Comparison of ENCODE assay signal across 11 cellular contexts in genomic region chr11:64121637-64122410, GRCh38. TPM values are rescaled to one million over a fixed set of nuclear protein-coding genes. Genes with fewer than 3 reads are reported as not detected.
DNase-seq lines count a peak whose midpoint lies in the region; ATAC-seq and TF ChIP-seq lines count a peak whose summit lies in the region.
"Had no signal": no experiment of that assay in that cellular context is flagged by ENCODE, and none has a peak within 500 bp of the region (broad histone marks: within the 10 kb centered on the region; RNA-seq: fewer than 3 reads in every experiment).

No MANE protein-coding gene starts in this region.

- no peaks in the 10 kb centered on the region for H3K27me3 ChIP-seq in SK-N-SH (ENCODE audit: insufficient read depth)
- H3K27me3 ChIP-seq: right atrium auricular region had no signal

- TF ChIP-seq EP300 in SK-N-SH (IDR thresholded peaks at IDR 0.05; ENCODE audit: borderline replicate concordance in 1 of 2, low read depth in 1 of 2, low read length in 1 of 2) = no peak; a peak in 1 of 4 replicates

- H3K79me2 ChIP-seq in SK-N-SH (ENCODE audit: insufficient read depth) = no peaks in the 10 kb centered on the region

- H3K9me2 ChIP-seq in SK-N-SH = no peaks in the 10 kb centered on the region

- H3F3A ChIP-seq in SK-N-SH (replicated peaks; ENCODE audit: insufficient read depth) = peaks cover 17% of the 10 kb centered on the region

- H3K27ac ChIP-seq in SK-N-SH (ENCODE audit: low read depth in 2 of 2, low read length in 1 of 2) = peak overlapping the region; percentile 81 to 85

- H3K9ac ChIP-seq in SK-N-SH = peak overlapping the region; percentile 56

- ATAC-seq in HG03196 (IDR thresholded peaks at IDR 0.05; ENCODE audit: unreplicated experiment) = no peak

- peak overlapping the region; percentile 43 for H3K4me2 ChIP-seq in SK-N-SH

- TF ChIP-seq CTCF in SK-N-SH (IDR thresholded peaks at IDR 0.05) = no peak

- no peak for TF ChIP-seq RAD21 in SK-N-SH (IDR thresholded peaks at IDR 0.05; ENCODE audit: low read length)

- DNase-seq in HCEC 1CT (peak; percentile 88), SK-N-SH (no peak), glomerular visceral epithelial cell (ENCODE audit: extremely low spot score) (peak; percentile 91), smooth muscle cell of the brain vasculature (ENCODE audit: low read depth, low spot score) (peak; percentile 7), dedifferentiated amniotic fluid mesenchymal stem cell (ENCODE audit: extremely low spot score) (no peak)
- DNase-seq in activated effector memory CD4-positive, alpha-beta T cell treated with anti-CD3 and anti-CD28 coated beads, Interleukin-2, amount 50 U/mL, for 16 hours = no peak
- DNase-seq in activated CD4-positive, alpha-beta T cell treated with anti-CD3 and anti-CD28 coated beads for 1 hour = no peak
- DNase-seq: activated T-cell treated with anti-CD3 and anti-CD28 coated beads, Interleukin-2, amount 50 U/mL, for 48 hours; effector CD4-positive, alpha-beta T cell had no signal

- H2AFZ ChIP-seq in SK-N-SH (ENCODE audit: low read depth) = no peak overlapping the region; the same call in 1 of the 2 replicates

- no peaks in the 10 kb centered on the region for H3K36me3 ChIP-seq in SK-N-SH (replicated peaks in 1 of 2; ENCODE audit: control insufficient read depth in 1 of 2, insufficient read depth in 2 of 2, low read length in 1 of 2)
- H3K36me3 ChIP-seq: right atrium auricular region had no signal

- CTCF ChIA-PET in SK-N-SH (lab: Yijun Ruan, JAX) = interaction anchor here (0.7 to 2.1 kb wide), 6 partner anchors 10 to 81 kb away, joined by 3 to 6 read pairs (median 3); no protein-coding TSS in a partner anchor

- H3K4me3 ChIP-seq in SK-N-SH (ENCODE audit: low read depth in 2 of 2, low read length in 1 of 2) = no peak overlapping the region
- H3K4me3 ChIP-seq: right atrium auricular region had no signal

- no peaks in the 10 kb centered on the region for H3K9me3 ChIP-seq in SK-N-SH
- H3K9me3 ChIP-seq: right atrium auricular region had no signal

- 42% methylated on average over 17 of the region's 20 CpGs for WGBS in SK-N-SH (ENCODE audit: low lambda C conversion rate)

- peaks cover 26 to 57% of the 10 kb centered on the region in 2 experiments; a peak in 3 of 4 replicates for H3K4me1 ChIP-seq in SK-N-SH (ENCODE audit: control insufficient read depth in 1 of 2, insufficient read depth in 2 of 2, low read depth in 1 of 2, low read length in 1 of 2)

- POLR2A ChIA-PET in SK-N-SH (lab: Yijun Ruan, JAX) = interaction anchor here (0.6 to 1.0 kb wide), 3 partner anchors 10 to 77 kb away, joined by 3 to 8 read pairs (median 4); no protein-coding TSS in a partner anchor

- H4K20me1 ChIP-seq in SK-N-SH (ENCODE audit: insufficient read depth) = no peaks in the 10 kb centered on the region

TF ChIP-seq in SK-N-SH, 30 proteins besides CTCF, POLR2A, EP300 and RAD21:
- TF ChIP-seq MXI1 (IDR thresholded peaks at IDR 0.05; ENCODE audit: low read depth, low read length) (no peak), TCF12 (IDR thresholded peaks at IDR 0.05) (peak; percentile 52; the same call in 1 of the 2 replicates), NRF1 (IDR thresholded peaks at IDR 0.05; ENCODE audit: low read depth, low read length) (no peak), CHD2 (IDR thresholded peaks at IDR 0.05; ENCODE audit: low read length, partially characterized antibody) (no peak), YY1 (IDR thresholded peaks at IDR 0.05; ENCODE audit: low read depth) (peak; percentile 57; the same call in 1 of the 2 replicates)
- TF ChIP-seq, protein P1, sequence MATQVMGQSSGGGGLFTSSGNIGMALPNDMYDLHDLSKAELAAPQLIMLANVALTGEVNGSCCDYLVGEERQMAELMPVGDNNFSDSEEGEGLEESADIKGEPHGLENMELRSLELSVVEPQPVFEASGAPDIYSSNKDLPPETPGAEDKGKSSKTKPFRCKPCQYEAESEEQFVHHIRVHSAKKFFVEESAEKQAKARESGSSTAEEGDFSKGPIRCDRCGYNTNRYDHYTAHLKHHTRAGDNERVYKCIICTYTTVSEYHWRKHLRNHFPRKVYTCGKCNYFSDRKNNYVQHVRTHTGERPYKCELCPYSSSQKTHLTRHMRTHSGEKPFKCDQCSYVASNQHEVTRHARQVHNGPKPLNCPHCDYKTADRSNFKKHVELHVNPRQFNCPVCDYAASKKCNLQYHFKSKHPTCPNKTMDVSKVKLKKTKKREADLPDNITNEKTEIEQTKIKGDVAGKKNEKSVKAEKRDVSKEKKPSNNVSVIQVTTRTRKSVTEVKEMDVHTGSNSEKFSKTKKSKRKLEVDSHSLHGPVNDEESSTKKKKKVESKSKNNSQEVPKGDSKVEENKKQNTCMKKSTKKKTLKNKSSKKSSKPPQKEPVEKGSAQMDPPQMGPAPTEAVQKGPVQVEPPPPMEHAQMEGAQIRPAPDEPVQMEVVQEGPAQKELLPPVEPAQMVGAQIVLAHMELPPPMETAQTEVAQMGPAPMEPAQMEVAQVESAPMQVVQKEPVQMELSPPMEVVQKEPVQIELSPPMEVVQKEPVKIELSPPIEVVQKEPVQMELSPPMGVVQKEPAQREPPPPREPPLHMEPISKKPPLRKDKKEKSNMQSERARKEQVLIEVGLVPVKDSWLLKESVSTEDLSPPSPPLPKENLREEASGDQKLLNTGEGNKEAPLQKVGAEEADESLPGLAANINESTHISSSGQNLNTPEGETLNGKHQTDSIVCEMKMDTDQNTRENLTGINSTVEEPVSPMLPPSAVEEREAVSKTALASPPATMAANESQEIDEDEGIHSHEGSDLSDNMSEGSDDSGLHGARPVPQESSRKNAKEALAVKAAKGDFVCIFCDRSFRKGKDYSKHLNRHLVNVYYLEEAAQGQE (IDR thresholded peaks at IDR 0.05; ENCODE audit: low read depth, low read length) = no peak

RNA-seq across cellular contexts. Expression of gene MACROD1, which starts 44.1 kb away (rescaled TPM):
- polyA plus RNA-seq in SK-N-SH (2012; rRNA removed) = 48.3 and 49.1 TPM in 2 replicates
- polyA plus RNA-seq in SK-N-SH (2012; cell fraction: cytosol; rRNA removed) = 30.5 and 43.7 TPM in 2 replicates
- polyA plus RNA-seq in SK-N-SH (2012; cell fraction: nucleus; rRNA removed) = 84.7 and 105 TPM in 2 replicates

Comparison
In these comparisons a context has a peak if more than half of its experiments do, and no peak if none do; other contexts are left out.
1. DNase-seq: peak in HCEC 1CT (single experiment), glomerular visceral epithelial cell (single experiment) and smooth muscle cell of the brain vasculature (single experiment); none in SK-N-SH (single experiment), dedifferentiated amniotic fluid mesenchymal stem cell (single experiment), activated effector memory CD4-positive, alpha-beta T cell treated with anti-CD3 and anti-CD28 coated beads, Interleukin-2, amount 50 U/mL, for 16 hours (single experiment) and activated CD4-positive, alpha-beta T cell treated with anti-CD3 and anti-CD28 coated beads for 1 hour (single experiment).